Comparison of ENCODE assay signal across 8 cellular contexts in the genomic region with DNA sequence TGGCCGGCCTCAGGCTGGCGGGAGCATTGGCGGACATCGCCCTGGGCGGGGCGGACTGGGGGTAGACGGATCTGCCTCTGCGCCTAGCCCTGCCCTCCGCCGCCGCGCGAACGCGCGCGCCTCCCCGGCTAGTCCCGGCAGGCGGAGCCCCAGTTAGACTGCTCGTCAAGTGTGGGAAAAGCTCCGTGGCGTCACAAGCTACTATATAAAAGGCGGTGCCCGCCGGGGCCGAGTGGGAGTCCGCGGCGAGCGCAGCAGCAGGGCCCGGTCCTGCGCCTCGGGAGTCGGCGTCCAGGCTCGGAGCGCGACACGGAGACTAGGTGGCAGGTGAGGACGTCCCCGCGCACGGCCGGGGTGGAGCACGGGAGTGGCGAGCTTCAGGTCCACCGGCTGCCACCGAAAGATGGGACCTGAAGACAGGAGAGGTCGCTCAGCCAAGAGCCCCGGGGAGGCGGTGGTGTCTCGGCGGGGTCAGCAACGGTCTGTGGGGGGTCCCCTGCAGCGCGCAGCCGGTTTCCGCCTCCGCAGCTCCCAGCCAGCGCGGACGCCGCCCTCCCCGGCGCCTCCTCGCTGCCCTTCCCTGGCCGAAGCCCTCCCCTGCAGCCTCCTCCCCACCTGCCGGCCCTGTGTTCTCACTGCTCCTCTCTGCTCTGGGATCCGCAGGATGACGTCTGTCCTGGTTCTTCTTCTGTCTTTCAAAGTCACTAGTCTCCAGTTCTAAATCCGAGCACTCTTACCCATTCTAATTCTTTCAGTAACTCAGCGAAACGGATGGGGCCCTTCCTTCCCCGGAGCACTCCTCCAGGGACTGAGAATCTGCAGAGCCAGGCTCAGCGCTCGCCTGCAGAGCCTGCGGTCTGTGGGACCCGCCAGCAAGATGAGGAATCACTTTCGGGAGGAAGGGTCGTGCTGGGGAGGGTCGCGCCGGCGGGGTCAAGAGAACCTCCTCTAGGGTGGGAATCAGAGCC. TPM values are rescaled to one million over a fixed set of nuclear protein-coding genes. Genes with fewer than 3 reads are reported as not detected.
DNase-seq lines count a peak whose midpoint lies in the region; ATAC-seq and TF ChIP-seq lines count a peak whose summit lies in the region.

No MANE protein-coding gene starts in this region.

- H3K79me2 ChIP-seq in neural cell (replicated peaks; ENCODE audit: insufficient read depth, low read length) = no peaks in the 10 kb centered on the region

- TF ChIP-seq POLR2A in Raji (IDR thresholded peaks at IDR 0.05; ENCODE audit: insufficient read depth, low read depth, low read length) = peak; percentile 89

- no peaks in the 10 kb centered on the region for H3K36me3 ChIP-seq in neural cell (ENCODE audit: insufficient read depth, low read length)

- no peaks in the 10 kb centered on the region for H3K27me3 Mint-ChIP-seq in stimulated activated naive CD8-positive, alpha-beta T cell treated with anti-CD3 and anti-CD28 coated beads, Interleukin-15, amount 100 ng/mL, for 72 hours

- no peak for TF ChIP-seq RAD21 in neural cell (conservative IDR thresholded peaks at IDR 0.05)

- no peak for TF ChIP-seq CTCF in neural cell (IDR thresholded peaks at IDR 0.05; ENCODE audit: poor library complexity, severe bottlenecking)

- H3F3A ChIP-seq in neural cell (ENCODE audit: insufficient read depth, low read length, poor library complexity, severe bottlenecking) = no peaks in the 10 kb centered on the region

- peaks cover 49% of the 10 kb centered on the region for H3K4me1 Mint-ChIP-seq in stimulated activated naive CD8-positive, alpha-beta T cell treated with anti-CD3 and anti-CD28 coated beads, Interleukin-15, amount 100 ng/mL, for 72 hours

- no peaks in the 10 kb centered on the region for H3K9me2 ChIP-seq in neural cell (ENCODE audit: insufficient read depth, low read length)

- peak overlapping the region; percentile 86 for H3K4me3 ChIP-seq in neural cell (ENCODE audit: low read length)

- peak overlapping the region; percentile 88 to 96 for H3K4me3 Mint-ChIP-seq in stimulated activated naive CD8-positive, alpha-beta T cell treated with anti-CD3 and anti-CD28 coated beads, Interleukin-15, amount 100 ng/mL, for 72 hours

- TF ChIP-seq EP300 in neural cell (conservative IDR thresholded peaks at IDR 0.05; ENCODE audit: poor library complexity, severe bottlenecking) = peak; percentile 29

- peak overlapping the region; percentile 78 for H3K9ac ChIP-seq in neural cell (ENCODE audit: low read length)

- H3K27me3 ChIP-seq in neural cell (ENCODE audit: insufficient read depth, low read depth, low read length) = peaks cover 4% of the 10 kb centered on the region

- peak overlapping the region; percentile 39 for H3K4me2 ChIP-seq in neural cell (ENCODE audit: low read length)

- H2AFZ ChIP-seq in neural cell (ENCODE audit: low read depth, low read length) = no peak overlapping the region

- ATAC-seq in GM21619 (IDR thresholded peaks at IDR 0.05; ENCODE audit: unreplicated experiment) = peak; percentile 55
- peak; percentile 90 for ATAC-seq in stimulated activated naive CD8-positive, alpha-beta T cell treated with anti-CD3 and anti-CD28 coated beads, Interleukin-15, amount 100 ng/mL, for 72 hours

- no peaks in the 10 kb centered on the region for H4K20me1 ChIP-seq in neural cell (ENCODE audit: insufficient read depth)

- peak overlapping the region; percentile 42 for H3K27ac ChIP-seq in neural cell (ENCODE audit: low read length)

- no peaks in the 10 kb centered on the region for H3K9me3 ChIP-seq in neural cell (ENCODE audit: low read length)

- peak overlapping the region; percentile 67 to 87 for H3K27ac Mint-ChIP-seq in stimulated activated naive CD8-positive, alpha-beta T cell treated with anti-CD3 and anti-CD28 coated beads, Interleukin-15, amount 100 ng/mL, for 72 hours

- H3K9me3 Mint-ChIP-seq in stimulated activated naive CD8-positive, alpha-beta T cell treated with anti-CD3 and anti-CD28 coated beads, Interleukin-15, amount 100 ng/mL, for 72 hours = no peaks in the 10 kb centered on the region

- DNase-seq in DMS79 (lab: John Stamatoyannopoulos, UW) (peak; percentile 23), KG1 (lab: John Stamatoyannopoulos, UW) (peak; percentile 51), activated gamma-delta T cell (lab: John Stamatoyannopoulos, UW) (peak; percentile 75), fibroblast of the conjunctiva (ENCODE audit: low read depth) (peak; percentile 83)
- peak; percentile 92 to 93 for DNase-seq in stimulated activated naive CD8-positive, alpha-beta T cell treated with anti-CD3 and anti-CD28 coated beads, Interleukin-15, amount 100 ng/mL, for 72 hours

TF ChIP-seq in neural cell, 6 proteins besides CTCF, POLR2A, EP300 and RAD21:
- TF ChIP-seq TAF1 (IDR thresholded peaks at IDR 0.05; ENCODE audit: low read depth) (no peak), POLR2AphosphoS5 (IDR thresholded peaks at IDR 0.05) (peak; percentile 83), SMC3 (conservative IDR thresholded peaks at IDR 0.05; ENCODE audit: poor library complexity) (peak; percentile 26)
- TF ChIP-seq, protein P1, sequence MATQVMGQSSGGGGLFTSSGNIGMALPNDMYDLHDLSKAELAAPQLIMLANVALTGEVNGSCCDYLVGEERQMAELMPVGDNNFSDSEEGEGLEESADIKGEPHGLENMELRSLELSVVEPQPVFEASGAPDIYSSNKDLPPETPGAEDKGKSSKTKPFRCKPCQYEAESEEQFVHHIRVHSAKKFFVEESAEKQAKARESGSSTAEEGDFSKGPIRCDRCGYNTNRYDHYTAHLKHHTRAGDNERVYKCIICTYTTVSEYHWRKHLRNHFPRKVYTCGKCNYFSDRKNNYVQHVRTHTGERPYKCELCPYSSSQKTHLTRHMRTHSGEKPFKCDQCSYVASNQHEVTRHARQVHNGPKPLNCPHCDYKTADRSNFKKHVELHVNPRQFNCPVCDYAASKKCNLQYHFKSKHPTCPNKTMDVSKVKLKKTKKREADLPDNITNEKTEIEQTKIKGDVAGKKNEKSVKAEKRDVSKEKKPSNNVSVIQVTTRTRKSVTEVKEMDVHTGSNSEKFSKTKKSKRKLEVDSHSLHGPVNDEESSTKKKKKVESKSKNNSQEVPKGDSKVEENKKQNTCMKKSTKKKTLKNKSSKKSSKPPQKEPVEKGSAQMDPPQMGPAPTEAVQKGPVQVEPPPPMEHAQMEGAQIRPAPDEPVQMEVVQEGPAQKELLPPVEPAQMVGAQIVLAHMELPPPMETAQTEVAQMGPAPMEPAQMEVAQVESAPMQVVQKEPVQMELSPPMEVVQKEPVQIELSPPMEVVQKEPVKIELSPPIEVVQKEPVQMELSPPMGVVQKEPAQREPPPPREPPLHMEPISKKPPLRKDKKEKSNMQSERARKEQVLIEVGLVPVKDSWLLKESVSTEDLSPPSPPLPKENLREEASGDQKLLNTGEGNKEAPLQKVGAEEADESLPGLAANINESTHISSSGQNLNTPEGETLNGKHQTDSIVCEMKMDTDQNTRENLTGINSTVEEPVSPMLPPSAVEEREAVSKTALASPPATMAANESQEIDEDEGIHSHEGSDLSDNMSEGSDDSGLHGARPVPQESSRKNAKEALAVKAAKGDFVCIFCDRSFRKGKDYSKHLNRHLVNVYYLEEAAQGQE (IDR thresholded peaks at IDR 0.05; ENCODE audit: borderline replicate concordance) = no peak

RNA-seq across cellular contexts. Expression of a gene that starts 4.3 kb away (rescaled TPM):
- 8.5 and 10.4 TPM in 2 replicates for polyA plus RNA-seq in neural cell
- 5.4 and 6.5 TPM in 2 replicates for polyA minus RNA-seq in neural cell

RNA-seq across cellular contexts. Expression of a gene that starts 54.5 kb away (rescaled TPM):
- polyA plus RNA-seq in neural cell = 74.9 and 85.8 TPM in 2 replicates
- 34.6 and 36.8 TPM in 2 replicates for polyA minus RNA-seq in neural cell

Comparison
In these comparisons a context has a peak if more than half of its experiments do, and no peak if none do; other contexts are left out.
1. Peak in every context shown above with its lines: DNase-seq, ATAC-seq, H3K4me3 ChIP-seq and H3K27ac ChIP-seq.
2. DNase-seq: peak in every context shown above with its lines; median percentile 92 in stimulated activated naive CD8-positive, alpha-beta T cell treated with anti-CD3 and anti-CD28 coated beads, Interleukin-15, amount 100 ng/mL, for 72 hours; 83 in fibroblast of the conjunctiva; 75 in activated gamma-delta T cell; 51 in KG1; 23 in DMS79.